Comparison of ENCODE assay signal across 1 cellular context in the genomic region with DNA sequence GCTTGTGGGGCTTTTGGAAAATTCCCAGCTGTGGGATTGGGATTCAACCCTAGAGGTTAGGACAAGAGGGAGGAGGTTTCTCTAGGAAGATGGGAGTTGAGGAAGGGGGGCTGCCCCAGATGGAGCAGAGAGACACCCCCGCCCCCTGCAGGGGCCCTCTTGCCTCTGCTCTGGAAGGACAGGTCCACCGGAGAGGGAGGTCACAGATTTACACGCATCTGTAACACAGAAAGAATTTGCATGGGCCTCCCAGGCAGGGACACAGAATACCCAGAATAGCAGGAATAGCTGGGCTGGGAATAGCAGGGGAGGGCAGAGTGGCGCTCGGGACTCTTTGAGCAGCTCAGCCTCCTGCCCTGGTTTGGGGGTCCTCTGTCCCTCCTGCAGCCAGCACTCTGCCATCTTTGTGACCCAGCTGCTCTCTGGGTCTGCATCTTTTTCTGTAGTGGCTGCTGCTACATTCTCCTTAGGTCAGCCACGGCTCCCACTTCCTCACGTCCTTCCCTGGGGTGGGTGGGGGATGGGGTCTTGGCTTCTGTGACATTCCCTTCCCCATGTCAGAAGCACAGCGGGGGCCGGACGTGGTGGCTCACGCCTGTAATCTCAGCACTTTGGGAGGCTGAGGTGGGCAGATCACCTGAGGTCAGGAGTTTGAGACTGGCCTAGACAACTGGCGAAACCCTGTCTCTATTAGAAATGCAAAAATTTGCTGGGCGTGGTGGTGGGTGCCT.
TF ChIP-seq lines count a peak whose summit lies in the region.

No MANE protein-coding gene starts in this region.

TF ChIP-seq in K562, 482 proteins besides CTCF, POLR2A, EP300 and RAD21:
- no peak for TF ChIP-seq SRSF3 (IDR thresholded peaks at IDR 0.05; ENCODE audit: insufficient read depth, low read length)
- no peak for TF ChIP-seq ZKSCAN8 (CRISPR knock-in tag; IDR thresholded peaks at IDR 0.05)
- TF ChIP-seq, protein P1, sequence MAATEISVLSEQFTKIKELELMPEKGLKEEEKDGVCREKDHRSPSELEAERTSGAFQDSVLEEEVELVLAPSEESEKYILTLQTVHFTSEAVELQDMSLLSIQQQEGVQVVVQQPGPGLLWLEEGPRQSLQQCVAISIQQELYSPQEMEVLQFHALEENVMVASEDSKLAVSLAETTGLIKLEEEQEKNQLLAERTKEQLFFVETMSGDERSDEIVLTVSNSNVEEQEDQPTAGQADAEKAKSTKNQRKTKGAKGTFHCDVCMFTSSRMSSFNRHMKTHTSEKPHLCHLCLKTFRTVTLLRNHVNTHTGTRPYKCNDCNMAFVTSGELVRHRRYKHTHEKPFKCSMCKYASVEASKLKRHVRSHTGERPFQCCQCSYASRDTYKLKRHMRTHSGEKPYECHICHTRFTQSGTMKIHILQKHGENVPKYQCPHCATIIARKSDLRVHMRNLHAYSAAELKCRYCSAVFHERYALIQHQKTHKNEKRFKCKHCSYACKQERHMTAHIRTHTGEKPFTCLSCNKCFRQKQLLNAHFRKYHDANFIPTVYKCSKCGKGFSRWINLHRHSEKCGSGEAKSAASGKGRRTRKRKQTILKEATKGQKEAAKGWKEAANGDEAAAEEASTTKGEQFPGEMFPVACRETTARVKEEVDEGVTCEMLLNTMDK (IDR thresholded peaks at IDR 0.05; ENCODE audit: borderline replicate concordance, insufficient read depth, low read depth, low read length, poor library complexity, severe bottlenecking): peak; percentile 8
TF ChIP-seq in K562: peak in this region for 1.
